10 cellular contexts compared by ENCODE assay signal in genomic region chr19:13089857-13090507, GRCh38. TPM values are rescaled to one million over a fixed set of nuclear protein-coding genes. Genes with fewer than 3 reads are reported as not detected.
DNase-seq lines count a peak whose midpoint lies in the region; ATAC-seq and TF ChIP-seq lines count a peak whose summit lies in the region.
"Had no signal": no experiment of that assay in that cellular context is flagged by ENCODE, and none has a peak within 500 bp of the region (broad histone marks: within the 10 kb centered on the region; RNA-seq: fewer than 3 reads in every experiment).

No MANE protein-coding gene starts in this region.

- ATAC-seq in lower lobe of right lung: no peak
- ATAC-seq in GM21447 (IDR thresholded peaks at IDR 0.05; ENCODE audit: unreplicated experiment): no peak
- no peak for ATAC-seq in HG03135 (IDR thresholded peaks at IDR 0.05; ENCODE audit: unreplicated experiment)
- ATAC-seq in mucosa of descending colon: no peak

- TF ChIP-seq CTCF in 22Rv1 (IDR thresholded peaks at IDR 0.05) (no peak), ascending aorta (IDR thresholded peaks at IDR 0.05) (no peak), lower lobe of right lung (IDR thresholded peaks at IDR 0.05) (no peak), mucosa of descending colon (IDR thresholded peaks at IDR 0.05) (no peak)

- H3K4me1 ChIP-seq in ascending aorta (peaks cover 49 to 59% of the 10 kb centered on the region in 2 donors), lower lobe of right lung (peaks cover 61% of the 10 kb centered on the region), subcutaneous abdominal adipose tissue (ENCODE audit: control insufficient read depth in 5 of 5, insufficient read depth in 5 of 5, low read length in 5 of 5) (peaks cover 2 to 57% (median 53%) of the 10 kb centered on the region in 5 donors), mucosa of descending colon (ENCODE audit: low read depth) (peaks cover 12% of the 10 kb centered on the region)

- H3K36me3 ChIP-seq in ascending aorta (peaks cover 13 to 15% of the 10 kb centered on the region in 2 donors), lower lobe of right lung (peaks cover 47% of the 10 kb centered on the region), subcutaneous abdominal adipose tissue (ENCODE audit: control insufficient read depth in 5 of 5, insufficient read depth in 5 of 5, low read length in 5 of 5) (peaks cover 0 to 53% (median 31%) of the 10 kb centered on the region in 5 donors), mucosa of descending colon (ENCODE audit: low read depth) (no peaks in the 10 kb centered on the region)

- H3K27me3 ChIP-seq in ascending aorta (no peaks in the 10 kb centered on the region), lower lobe of right lung (ENCODE audit: low read depth) (no peaks in the 10 kb centered on the region), subcutaneous abdominal adipose tissue (ENCODE audit: control insufficient read depth in 5 of 5, insufficient read depth in 4 of 5, low read length in 5 of 5) (no peaks in the 10 kb centered on the region)

- intact Hi-C loops in ascending aorta (cut with DNase I): loop anchor here (5.0 kb wide), 1 partner anchor 93 kb away; the partner anchor contains the start of gene NFIX
- intact Hi-C loops in lower lobe of right lung (cut with DNase I): no loop called here
- intact Hi-C loops in mucosa of descending colon (cut with DNase I, micrococcal nuclease): loop anchor here (5.0 to 10.0 kb wide), 2 partner anchors 105 to 108 kb away; no protein-coding TSS in a partner anchor

- H3K9me3 ChIP-seq in ascending aorta (no peaks in the 10 kb centered on the region), lower lobe of right lung (no peaks in the 10 kb centered on the region), subcutaneous abdominal adipose tissue (ENCODE audit: control insufficient read depth in 5 of 5, low read length in 5 of 5) (no peaks in the 10 kb centered on the region), mucosa of descending colon (no peaks in the 10 kb centered on the region)

- H3K4me3 ChIP-seq in ascending aorta (no peak overlapping the region), lower lobe of right lung (no peak overlapping the region), subcutaneous abdominal adipose tissue (ENCODE audit: low read depth in 1 of 5, low read length in 5 of 5) (no peak overlapping the region), mucosa of descending colon (no peak overlapping the region)

- peak in 1 of 2 donors; percentile 63 for DNase-seq in ascending aorta (ENCODE audit: low spot score in 2 of 2)
- no peak for DNase-seq in lower lobe of right lung
- DNase-seq in DMS 273 treated with DMSO at 0.1 percent for 48 hours (lab: John Stamatoyannopoulos, UW): no peak
- no peak for DNase-seq in mucosa of descending colon
- DNase-seq: GOT3; naive thymus-derived CD4-positive, alpha-beta T cell had no signal

- H3K9ac ChIP-seq in subcutaneous abdominal adipose tissue (ENCODE audit: low read length in 5 of 5): peak overlapping the region in 3 of 5 donors; percentile 9 to 70 (median 48)

- peak overlapping the region; percentile 32 for H3K27ac ChIP-seq in 22Rv1
- peak overlapping the region; percentile 93 to 94 for H3K27ac ChIP-seq in ascending aorta
- peak overlapping the region; percentile 34 for H3K27ac ChIP-seq in lower lobe of right lung
- H3K27ac ChIP-seq in subcutaneous abdominal adipose tissue (ENCODE audit: low read depth, low read length): peak overlapping the region; percentile 63

RNA-seq across cellular contexts. Expression of gene LYL1, which starts 12.7 kb away (rescaled TPM):
- total RNA-seq in ascending aorta (46.7 TPM), lower lobe of right lung (27.2 TPM), mucosa of descending colon (1 to 10 TPM; 1.7 to 7.6 (median 4.7) TPM)

RNA-seq across cellular contexts. Expression of gene TRMT1, which starts 26.6 kb away (rescaled TPM):
- 17.3 TPM for total RNA-seq in ascending aorta
- total RNA-seq in lower lobe of right lung: 29.3 TPM
- 10 to 100 TPM; 26.6 to 37.9 (median 30.0) TPM for total RNA-seq in mucosa of descending colon

RNA-seq across cellular contexts. Expression of gene NACC1, which starts 28.1 kb away (rescaled TPM):
- 35.5 TPM for total RNA-seq in ascending aorta
- total RNA-seq in lower lobe of right lung: 35.2 TPM
- total RNA-seq in mucosa of descending colon: 10 to 100 TPM; 42.2 to 58.9 (median 54.1) TPM

Comparison
In these comparisons a context has a peak if more than half of its experiments do, and no peak if none do; other contexts are left out.
1. H3K27ac ChIP-seq: peak in every context shown above with its lines; median percentile 94 in ascending aorta; 63 in subcutaneous abdominal adipose tissue; 34 in lower lobe of right lung; 32 in 22Rv1.